In genomic region chr17:61846088-61846487, GRCh38 we compare ENCODE assay signal across 34 cellular contexts.
"Had no signal": no experiment of that assay in that cellular context is flagged by ENCODE, and none has a peak within 500 bp of the region (broad histone marks: within the 10 kb centered on the region; RNA-seq: fewer than 3 reads in every experiment).

No MANE protein-coding gene starts in this region.

- H3K9me3 ChIP-seq: MG63 had no signal

- H3K4me3 ChIP-seq: MG63 had no signal

- DNase-seq: Karpas-422, Kasumi-1, MG63, MM.1S, MV-4-11, NCI-H1048, NCI-H1092, NCI-H1092 treated with DMSO at 0.1 percent for 48 hours, NCI-H1105, NCI-H1105 treated with DMSO at 0.1 percent for 48 hours, NCI-H1417, NCI-H1417 treated with DMSO at 0.1 percent for 48 hours, NCI-H1436, NCI-H1436 treated with DMSO at 0.1 percent for 48 hours, NCI-H146, NCI-H1694, NCI-H1694 treated with DMSO at 0.1 percent for 48 hours, NCI-H187, NCI-H187 treated with DMSO at 0.1 percent for 48 hours, NCI-H1930, NCI-H2029, NCI-H2029 treated with DMSO at 0.1 percent for 48 hours, NCI-H2081, NCI-H2081 treated with DMSO at 0.1 percent for 48 hours, NCI-H2107, NCI-H2171, NCI-H2171 treated with DMSO at 0.1 percent for 48 hours, NCI-H2227 treated with DMSO at 0.1 percent for 48 hours, NCI-H226, NCI-H345, NCI-H446, NCI-H446 treated with DMSO at 0.1 percent for 48 hours, NCI-H510A, NCI-H510A treated with DMSO at 0.1 percent for 48 hours had no signal
